Comparison of ENCODE assay signal across 13 cellular contexts in genomic region chr19:32403291-32403995, GRCh38. TPM values are rescaled to one million over a fixed set of nuclear protein-coding genes. Genes with fewer than 3 reads are reported as not detected.
DNase-seq lines count a peak whose midpoint lies in the region; ATAC-seq and TF ChIP-seq lines count a peak whose summit lies in the region.
"Had no signal": no experiment of that assay in that cellular context is flagged by ENCODE, and none has a peak within 500 bp of the region (broad histone marks: within the 10 kb centered on the region; RNA-seq: fewer than 3 reads in every experiment).

No MANE protein-coding gene starts in this region.

- peak overlapping the region; percentile 86 for H3K4me3 Mint-ChIP-seq in activated T-helper 1 cell treated with anti-CD3 and anti-CD28 coated beads, Interleukin-12 subunit alpha, Interleukin-12 subunit beta, Interleukin-2, Interleukin-4 antibody, amounts not matched to agents 30 ng/mL and 10 ng/mL and 1 ng/mL, durations not matched to agents 14 hours and 24 hours and 36 hours
- peak overlapping the region; percentile 87 for H3K4me3 Mint-ChIP-seq in natural killer cell

- TF ChIP-seq POLR2A in lower leg skin (IDR thresholded peaks at IDR 0.05): no peak

- TF ChIP-seq CTCF in DND-41 (IDR thresholded peaks at IDR 0.05; ENCODE audit: borderline replicate concordance, extremely low read depth, low read length, poor library complexity, severe bottlenecking): no peak
- no peak for TF ChIP-seq CTCF in KMS-11 (conservative IDR thresholded peaks at IDR 0.05; ENCODE audit: low read depth, low read length)
- TF ChIP-seq CTCF in natural killer cell (IDR thresholded peaks at IDR 0.05): no peak
- TF ChIP-seq CTCF in lower leg skin (IDR thresholded peaks at IDR 0.05): no peak

- H3K36me3 Mint-ChIP-seq in activated T-helper 1 cell treated with anti-CD3 and anti-CD28 coated beads, Interleukin-12 subunit alpha, Interleukin-12 subunit beta, Interleukin-2, Interleukin-4 antibody, amounts not matched to agents 30 ng/mL and 10 ng/mL and 1 ng/mL, durations not matched to agents 14 hours and 24 hours and 36 hours (ENCODE audit: low read depth): peaks cover 2% of the 10 kb centered on the region
- no peaks in the 10 kb centered on the region for H3K36me3 Mint-ChIP-seq in natural killer cell
- H3K36me3 Mint-ChIP-seq: memory B cell had no signal

- H3K27ac Mint-ChIP-seq in activated T-helper 1 cell treated with anti-CD3 and anti-CD28 coated beads, Interleukin-12 subunit alpha, Interleukin-12 subunit beta, Interleukin-2, Interleukin-4 antibody, amounts not matched to agents 30 ng/mL and 10 ng/mL and 1 ng/mL, durations not matched to agents 14 hours and 24 hours and 36 hours: no peak overlapping the region
- peak overlapping the region; percentile 80 to 87 for H3K27ac Mint-ChIP-seq in natural killer cell
- H3K27ac Mint-ChIP-seq: memory B cell had no signal

- H3K9ac ChIP-seq in DND-41 (ENCODE audit: low read depth, low read length) (no peak overlapping the region), KMS-11 (no peak overlapping the region)

- H3K79me2 ChIP-seq in DND-41 (ENCODE audit: insufficient read depth, low read length): peaks cover 30% of the 10 kb centered on the region
- peaks cover 4% of the 10 kb centered on the region; the same call in 1 of the 2 replicates for H3K79me2 ChIP-seq in KMS-11 (ENCODE audit: insufficient read depth, low read depth)

- no peak for ATAC-seq in DND-41 (ENCODE audit: insufficient read depth, low read depth)
- no peak for ATAC-seq in natural killer cell
- ATAC-seq in HG03469 (IDR thresholded peaks at IDR 0.05; ENCODE audit: unreplicated experiment): no peak
- ATAC-seq: activated CD4-positive, CD25-positive, alpha-beta regulatory T cell treated with anti-CD3 and anti-CD28 coated beads, Interleukin-2, amount 50 U/mL, for 24 hours; right cardiac atrium had no signal

- H3K4me1 ChIP-seq in DND-41 (ENCODE audit: insufficient read depth, low read length) (peaks cover 36% of the 10 kb centered on the region), KMS-11 (ENCODE audit: low read depth, poor library complexity, severe bottlenecking) (peaks cover 12% of the 10 kb centered on the region)

- peak overlapping the region; percentile 5; the same call in 1 of the 2 replicates for H3K4me2 ChIP-seq in DND-41 (ENCODE audit: insufficient read depth, low read length)
- 0 out of 2 replicates have a peak overlapping the region, but pooled peaks have one; percentile 79 for H3K4me2 ChIP-seq in KMS-11

- no peak for DNase-seq in DND-41
- no peak for DNase-seq in activated T-helper 1 cell treated with anti-CD3 and anti-CD28 coated beads, Interleukin-12 subunit alpha, Interleukin-12 subunit beta, Interleukin-2, Interleukin-4 antibody, amounts not matched to agents 30 ng/mL and 10 ng/mL and 1 ng/mL, durations not matched to agents 14 hours and 24 hours and 36 hours (ENCODE audit: low spot score)
- no peak for DNase-seq in natural killer cell
- no peak for DNase-seq in SKM-1 (lab: John Stamatoyannopoulos, UW; ENCODE audit: unreplicated experiment)
- no peak for DNase-seq in lower leg skin (ENCODE audit: low spot score in 2 of 2)
- DNase-seq: effector memory CD4-positive, alpha-beta T cell; NCI-H187; Peyer's patch; right cardiac atrium had no signal

- H2AFZ ChIP-seq in DND-41 (ENCODE audit: low read depth, low read length) (no peak overlapping the region), KMS-11 (ENCODE audit: low read depth) (no peak overlapping the region)

- 90 to 91% methylated on average over 5 of the region's 5 CpGs for WGBS in lower leg skin, 2 donors

- peaks cover 17% of the 10 kb centered on the region for H3K4me1 Mint-ChIP-seq in activated T-helper 1 cell treated with anti-CD3 and anti-CD28 coated beads, Interleukin-12 subunit alpha, Interleukin-12 subunit beta, Interleukin-2, Interleukin-4 antibody, amounts not matched to agents 30 ng/mL and 10 ng/mL and 1 ng/mL, durations not matched to agents 14 hours and 24 hours and 36 hours (ENCODE audit: low read depth)
- H3K4me1 Mint-ChIP-seq in natural killer cell: peaks cover 13 to 18% of the 10 kb centered on the region in 2 donors

- H3K27ac ChIP-seq in DND-41 (ENCODE audit: low read length) (no peak overlapping the region), KMS-11 (no peak overlapping the region)
- H3K27ac ChIP-seq: Peyer's patch had no signal

- H4K20me1 ChIP-seq in DND-41 (ENCODE audit: insufficient read depth, low read length) (peaks cover 4% of the 10 kb centered on the region; the same call in 1 of the 2 replicates), KMS-11 (ENCODE audit: insufficient read depth) (no peaks in the 10 kb centered on the region)

- no peaks in the 10 kb centered on the region for H3K9me3 Mint-ChIP-seq in activated T-helper 1 cell treated with anti-CD3 and anti-CD28 coated beads, Interleukin-12 subunit alpha, Interleukin-12 subunit beta, Interleukin-2, Interleukin-4 antibody, amounts not matched to agents 30 ng/mL and 10 ng/mL and 1 ng/mL, durations not matched to agents 14 hours and 24 hours and 36 hours
- no peaks in the 10 kb centered on the region for H3K9me3 Mint-ChIP-seq in natural killer cell
- H3K9me3 Mint-ChIP-seq: memory B cell had no signal

- no peak overlapping the region for H3K4me3 ChIP-seq in DND-41 (ENCODE audit: low read depth in 1 of 2, low read length in 2 of 2)
- H3K4me3 ChIP-seq in KMS-11 (IDR thresholded peaks at IDR 0.05; ENCODE audit: insufficient read depth, low read depth, low read length): no peak overlapping the region
- H3K4me3 ChIP-seq in lower leg skin (ENCODE audit: low read depth, poor library complexity, severe bottlenecking): no peak overlapping the region

- no peaks in the 10 kb centered on the region for H3K9me3 ChIP-seq in DND-41 (ENCODE audit: insufficient read depth, low read length, severe bottlenecking)
- H3K9me3 ChIP-seq: Peyer's patch had no signal

- H3K36me3 ChIP-seq in DND-41 (ENCODE audit: insufficient read depth, low read length): peaks cover 11% of the 10 kb centered on the region
- H3K36me3 ChIP-seq in KMS-11 (ENCODE audit: insufficient read depth): no peaks in the 10 kb centered on the region
- H3K36me3 ChIP-seq: Peyer's patch had no signal

- H3K27me3 Mint-ChIP-seq in activated T-helper 1 cell treated with anti-CD3 and anti-CD28 coated beads, Interleukin-12 subunit alpha, Interleukin-12 subunit beta, Interleukin-2, Interleukin-4 antibody, amounts not matched to agents 30 ng/mL and 10 ng/mL and 1 ng/mL, durations not matched to agents 14 hours and 24 hours and 36 hours (ENCODE audit: insufficient read depth): peaks cover 5% of the 10 kb centered on the region
- H3K27me3 Mint-ChIP-seq in natural killer cell (ENCODE audit: low read depth in 2 of 2): no peaks in the 10 kb centered on the region
- H3K27me3 Mint-ChIP-seq: memory B cell had no signal

- H3K27me3 ChIP-seq in DND-41 (ENCODE audit: insufficient read depth, low read length, poor library complexity): no peaks in the 10 kb centered on the region
- no peaks in the 10 kb centered on the region for H3K27me3 ChIP-seq in KMS-11 (ENCODE audit: insufficient read depth, low read depth)
- H3K27me3 ChIP-seq: Peyer's patch had no signal

- intact Hi-C loops in activated T-helper 1 cell treated with anti-CD3 and anti-CD28 coated beads, Interleukin-12 subunit alpha, Interleukin-12 subunit beta, Interleukin-2, Interleukin-4 antibody, amounts not matched to agents 30 ng/mL and 10 ng/mL and 1 ng/mL, durations not matched to agents 14 hours and 24 hours and 36 hours (cut with micrococcal nuclease): no loop called here
- intact Hi-C loops in natural killer cell (cut with micrococcal nuclease): no loop called here
- intact Hi-C loops in lower leg skin (cut with DNase I; ENCODE audit: low total_unique reads): no loop called here

RNA-seq across cellular contexts. Expression of gene DPY19L3, which starts 2.1 kb away (rescaled TPM):
- 11.9 and 16.5 TPM in 2 replicates for total RNA-seq in activated T-helper 1 cell treated with anti-CD3 and anti-CD28 coated beads, Interleukin-12 subunit alpha, Interleukin-12 subunit beta, Interleukin-2, Interleukin-4 antibody, amounts not matched to agents 30 ng/mL and 10 ng/mL and 1 ng/mL, durations not matched to agents 14 hours and 24 hours and 36 hours
- total RNA-seq in natural killer cell (10 to 100 TPM; 26.7 to 28.1 (median 27.6) TPM), lower leg skin (10 to 100 TPM; 11.3 to 20.2 (median 13.6) TPM)

RNA-seq across cellular contexts. Expression of gene ZNF507, which starts 58.0 kb away (rescaled TPM):
- 32.4 and 34.8 TPM in 2 replicates for total RNA-seq in activated T-helper 1 cell treated with anti-CD3 and anti-CD28 coated beads, Interleukin-12 subunit alpha, Interleukin-12 subunit beta, Interleukin-2, Interleukin-4 antibody, amounts not matched to agents 30 ng/mL and 10 ng/mL and 1 ng/mL, durations not matched to agents 14 hours and 24 hours and 36 hours
- total RNA-seq in natural killer cell (10 to 100 TPM; 27.9 to 34.6 (median 29.1) TPM), lower leg skin (10 to 100 TPM in 3 of 4 donors, 1 to 10 TPM in 1; 9.5 to 15.1 (median 13.1) TPM)
